1 cellular context compared by ENCODE assay signal in genomic region chr9:106877345-106877744, GRCh38.
TF ChIP-seq lines count a peak whose summit lies in the region.

No MANE protein-coding gene starts in this region.

TF ChIP-seq in H1, 55 proteins besides CTCF, POLR2A, EP300 and RAD21:
- TF ChIP-seq BACH1 (IDR thresholded peaks at IDR 0.05; ENCODE audit: low read length): no peak
TF ChIP-seq in H1: peak in this region for 0.
